Comparison of ENCODE assay signal across 8 cellular contexts in genomic region chr4:155376387-155377268, GRCh38. TPM values are rescaled to one million over a fixed set of nuclear protein-coding genes. Genes with fewer than 3 reads are reported as not detected.
A peak's percentile ranks its signal among the peaks of the same experiment; 100 is the strongest.
DNase-seq lines count a peak whose midpoint lies in the region; ATAC-seq and TF ChIP-seq lines count a peak whose summit lies in the region.

MAP9 (minus strand) TSS chr4:155376965; CDS start chr4:155375850, 1,115 bp downstream.

- ATAC-seq in GM21447 (IDR thresholded peaks at IDR 0.05; ENCODE audit: unreplicated experiment) = peak; percentile 98

- intact Hi-C loops in testis (cut with DNase I; ENCODE audit: low total_unique reads) = loop anchor here (10.0 kb wide), 1 partner anchor 392 kb away; no protein-coding TSS in a partner anchor

- peak within 1 kb of the TSS; percentile 85 for H3K4me2 ChIP-seq in osteoblast (ENCODE audit: insufficient read depth, low read length)

- peaks cover 11% of the 10 kb centered on the region for H3K27me3 Mint-ChIP-seq in activated naive CD4-positive, alpha-beta T cell treated with anti-CD3 and anti-CD28 coated beads, Interleukin-2, amount 10 ng/mL, durations not matched to agents 7 days and 5 days

- peaks cover 22% of the 10 kb centered on the region for H3K4me1 Mint-ChIP-seq in activated naive CD4-positive, alpha-beta T cell treated with anti-CD3 and anti-CD28 coated beads, Interleukin-2, amount 10 ng/mL, durations not matched to agents 7 days and 5 days

- H3K79me2 ChIP-seq in osteoblast (ENCODE audit: insufficient read depth, low read length) = peaks cover 3% of the 10 kb centered on the region

- peak within 1 kb of the TSS; percentile 91 for H2AFZ ChIP-seq in osteoblast (ENCODE audit: low read length)

- H3K9me3 ChIP-seq in HUES64 (ENCODE audit: insufficient read depth, low read depth, low read length) = no peaks in the 10 kb centered on the region
- no peaks in the 10 kb centered on the region for H3K9me3 ChIP-seq in osteoblast (ENCODE audit: low read depth, low read length)
- H3K9me3 ChIP-seq in testis = no peaks in the 10 kb centered on the region

- DNase-seq in DMS 273 (lab: John Stamatoyannopoulos, UW; ENCODE audit: unreplicated experiment) (peak; percentile 97), SHP77 treated with DMSO at 0.1 percent for 48 hours (lab: John Stamatoyannopoulos, UW) (peak; percentile 85), globus pallidus (ENCODE audit: low spot score) (peak; percentile 94), osteoblast (ENCODE audit: insufficient read length, low spot score, missing footprints) (peak; percentile 93), testis (peak; percentile 99)
- peak; percentile 91 for DNase-seq in activated naive CD4-positive, alpha-beta T cell treated with anti-CD3 and anti-CD28 coated beads, Interleukin-2, amount 10 ng/mL, durations not matched to agents 7 days and 5 days

- H3K9ac ChIP-seq in HUES64 (ENCODE audit: low read depth, low read length) = peak within 1 kb of the TSS; percentile 58

- H3K36me3 ChIP-seq in HUES64 (ENCODE audit: insufficient read depth, low read length) (peaks cover 6% of the 10 kb centered on the region; the same call in 1 of the 2 replicates), osteoblast (ENCODE audit: insufficient read depth, low read length) (peaks cover 6% of the 10 kb centered on the region), testis (ENCODE audit: low read depth, missing control alignments) (no peaks in the 10 kb centered on the region)

- peak within 1 kb of the TSS; percentile 67 for H3K27ac Mint-ChIP-seq in activated naive CD4-positive, alpha-beta T cell treated with anti-CD3 and anti-CD28 coated beads, Interleukin-2, amount 10 ng/mL, durations not matched to agents 7 days and 5 days

- peaks cover 4% of the 10 kb centered on the region; the same call in 1 of the 2 replicates for H3K4me1 ChIP-seq in HUES64 (ENCODE audit: insufficient read depth, low read length)
- peaks cover 17% of the 10 kb centered on the region for H3K4me1 ChIP-seq in osteoblast (ENCODE audit: insufficient read depth, low read length)
- no peaks in the 10 kb centered on the region for H3K4me1 ChIP-seq in testis

- CTCF ChIA-PET in activated naive CD4-positive, alpha-beta T cell treated with anti-CD3 and anti-CD28 coated beads, Interleukin-2, amount 10 ng/mL, durations not matched to agents 7 days and 5 days (lab: Charles Lee) = interaction anchor here (1.2 to 1.3 kb wide), 2 partner anchors 10 to 23 kb away, joined by 3 to 4 read pairs; no protein-coding TSS in a partner anchor

- no peaks in the 10 kb centered on the region for H4K20me1 ChIP-seq in osteoblast (ENCODE audit: insufficient read depth, low read length)

- H3K4me3 Mint-ChIP-seq in activated naive CD4-positive, alpha-beta T cell treated with anti-CD3 and anti-CD28 coated beads, Interleukin-2, amount 10 ng/mL, durations not matched to agents 7 days and 5 days = peak within 1 kb of the TSS; percentile 83

- 7% methylated on average over 66 of the region's 66 CpGs for WGBS in HUES64
- WGBS in testis, 2 donors = 3 to 12% methylated on average over 18 to 66 of the region's 66 CpGs

- no peak for TF ChIP-seq POLR2A in testis (IDR thresholded peaks at IDR 0.05)

- TF ChIP-seq CTCF in osteoblast (IDR thresholded peaks at IDR 0.05; ENCODE audit: extremely low read depth, low read depth, low read length) = no peak
- TF ChIP-seq CTCF in testis (IDR thresholded peaks at IDR 0.05) = no peak

- no peaks in the 10 kb centered on the region for H3K9me3 Mint-ChIP-seq in activated naive CD4-positive, alpha-beta T cell treated with anti-CD3 and anti-CD28 coated beads, Interleukin-2, amount 10 ng/mL, durations not matched to agents 7 days and 5 days

- H3K27ac ChIP-seq in HUES64 (ENCODE audit: low read depth, low read length) = peak within 1 kb of the TSS; percentile 43; the same call in 1 of the 2 replicates
- peak within 1 kb of the TSS; percentile 62 for H3K27ac ChIP-seq in osteoblast (ENCODE audit: low read depth, low read length)
- H3K27ac ChIP-seq in testis = peak within 1 kb of the TSS; percentile 8 to 50

- H3K36me3 Mint-ChIP-seq in activated naive CD4-positive, alpha-beta T cell treated with anti-CD3 and anti-CD28 coated beads, Interleukin-2, amount 10 ng/mL, durations not matched to agents 7 days and 5 days = no peaks in the 10 kb centered on the region

- H3K27me3 ChIP-seq in HUES64 (ENCODE audit: insufficient read depth, low read length) (peaks cover 12% of the 10 kb centered on the region), osteoblast (ENCODE audit: insufficient read depth, low read length) (no peaks in the 10 kb centered on the region), testis (no peaks in the 10 kb centered on the region)

- H3K4me3 ChIP-seq in HUES64 (ENCODE audit: low read length) (peak within 1 kb of the TSS; percentile 91), osteoblast (ENCODE audit: insufficient read depth, low read length) (peak within 1 kb of the TSS; percentile 93), testis (peak within 1 kb of the TSS; percentile 59 to 69)

RNA-seq across cellular contexts. Expression of gene MAP9, which starts in this region (rescaled TPM):
- polyA plus RNA-seq in HUES64 (2013, experiment 1 of 2) = 9.6 TPM
- 9.3 TPM for polyA plus RNA-seq in HUES64 (2013, experiment 2 of 2)
- 18.1 and 19.7 TPM in 2 replicates for total RNA-seq in osteoblast
- total RNA-seq in testis = 10 to 100 TPM; 24.7 to 32.4 TPM
- polyA plus RNA-seq in testis (ENCODE audit: insufficient read depth, low read depth, low replicate concordance) = 3.0 TPM

Comparison
In these comparisons a context has a peak if more than half of its experiments do, and no peak if none do; other contexts are left out.
1. Peak in every context shown above with its lines: DNase-seq, ATAC-seq, H3K4me3 ChIP-seq and H3K27ac ChIP-seq.